1 cellular context compared by ENCODE assay signal in genomic region chr16:4273858-4274291, GRCh38.
TF ChIP-seq lines count a peak whose summit lies in the region.

No MANE protein-coding gene starts in this region.

TF ChIP-seq in HepG2, 621 proteins besides CTCF, POLR2A, EP300 and RAD21 (continued from another document and continues in another):
- TF ChIP-seq USF2 (IDR thresholded peaks at IDR 0.05; ENCODE audit: low read depth, low read length) (no peak), USF2 (CRISPR knock-in tag; IDR thresholded peaks at IDR 0.05; ENCODE audit: borderline replicate concordance) (no peak), NFE2 (CRISPR knock-in tag; IDR thresholded peaks at IDR 0.05) (no peak), BCL3 (CRISPR knock-in tag; IDR thresholded peaks at IDR 0.05) (0 out of 2 replicates have a peak, but pooled peaks have one; percentile 5), ELF3 (CRISPR knock-in tag; IDR thresholded peaks at IDR 0.05) (0 out of 2 replicates have a peak, but pooled peaks have one; percentile 9), ELK4 (CRISPR knock-in tag; IDR thresholded peaks at IDR 0.05; ENCODE audit: borderline replicate concordance) (no peak), ZSCAN9 (CRISPR knock-in tag; IDR thresholded peaks at IDR 0.05; ENCODE audit: borderline replicate concordance) (no peak), PATZ1 (CRISPR knock-in tag; IDR thresholded peaks at IDR 0.05) (no peak), CEBPG (CRISPR knock-in tag; IDR thresholded peaks at IDR 0.05) (no peak), KDM6A (CRISPR knock-in tag; IDR thresholded peaks at IDR 0.05; ENCODE audit: low read depth) (no peak), PHB2 (IDR thresholded peaks at IDR 0.05; ENCODE audit: partially characterized antibody) (no peak), ZNF709 (CRISPR knock-in tag; IDR thresholded peaks at IDR 0.05) (no peak; the same call in 1 of the 2 replicates), NR3C1 (CRISPR knock-in tag; IDR thresholded peaks at IDR 0.05) (no peak), ZNF747 (CRISPR knock-in tag; IDR thresholded peaks at IDR 0.05; ENCODE audit: borderline replicate concordance) (no peak), ZSCAN29 (CRISPR knock-in tag; conservative IDR thresholded peaks at IDR 0.05) (0 out of 2 replicates have a peak, but pooled peaks have one; percentile 40), MIXL1 (CRISPR knock-in tag; IDR thresholded peaks at IDR 0.05) (no peak), ZSCAN30 (CRISPR knock-in tag; IDR thresholded peaks at IDR 0.05) (no peak), GABPA (IDR thresholded peaks at IDR 0.05; ENCODE audit: low read depth, low read length) (peak; percentile 31; the same call in 1 of the 2 replicates), GABPA (CRISPR knock-in tag; IDR thresholded peaks at IDR 0.05; ENCODE audit: low read depth) (peak; percentile 48; the same call in 1 of the 2 replicates), ZNF589 (CRISPR knock-in tag; conservative IDR thresholded peaks at IDR 0.05) (no peak), NFE2L2 (IDR thresholded peaks at IDR 0.05; ENCODE audit: low read length) (no peak), PLRG1 (conservative IDR thresholded peaks at IDR 0.05) (no peak), ZBTB33 (CRISPR knock-in tag; IDR thresholded peaks at IDR 0.05) (no peak), AHR (CRISPR knock-in tag; IDR thresholded peaks at IDR 0.05) (no peak), ZNF639 (CRISPR knock-in tag; conservative IDR thresholded peaks at IDR 0.05) (0 out of 2 replicates have a peak, but pooled peaks have one; percentile 22), IRF1 (CRISPR knock-in tag; IDR thresholded peaks at IDR 0.05; ENCODE audit: low read depth) (no peak), ETV6 (CRISPR knock-in tag; conservative IDR thresholded peaks at IDR 0.05) (no peak), TRIM22 (IDR thresholded peaks at IDR 0.05) (no peak), ZNF781 (CRISPR knock-in tag; IDR thresholded peaks at IDR 0.05; ENCODE audit: borderline replicate concordance, not compliant biosample characterization) (no peak), TEAD3 (CRISPR knock-in tag; optimal IDR thresholded peaks at IDR 0.05; ENCODE audit: borderline replicate concordance) (peak; percentile 35), PAWR (CRISPR knock-in tag; IDR thresholded peaks at IDR 0.05; ENCODE audit: borderline replicate concordance) (no peak), TRIM24 (CRISPR knock-in tag; IDR thresholded peaks at IDR 0.05) (no peak), ZFYVE20 (CRISPR knock-in tag; IDR thresholded peaks at IDR 0.05; ENCODE audit: borderline replicate concordance, low read depth) (no peak), ZNF746 (CRISPR knock-in tag; IDR thresholded peaks at IDR 0.05) (no peak), ZNF12 (CRISPR knock-in tag; IDR thresholded peaks at IDR 0.05) (no peak), ZFX (CRISPR knock-in tag; IDR thresholded peaks at IDR 0.05; ENCODE audit: low read depth) (peak; percentile 39), ZNF790 (CRISPR knock-in tag; IDR thresholded peaks at IDR 0.05; ENCODE audit: borderline replicate concordance) (no peak), SCMH1 (CRISPR knock-in tag; IDR thresholded peaks at IDR 0.05; ENCODE audit: borderline replicate concordance) (no peak), MAFG (CRISPR knock-in tag; IDR thresholded peaks at IDR 0.05) (no peak), ZNF546 (CRISPR knock-in tag; conservative IDR thresholded peaks at IDR 0.05) (no peak), ZNF343 (CRISPR knock-in tag; IDR thresholded peaks at IDR 0.05) (0 out of 2 replicates have a peak, but pooled peaks have one; percentile 6), ZNF382 (CRISPR knock-in tag; IDR thresholded peaks at IDR 0.05; ENCODE audit: borderline replicate concordance) (no peak), HOXA5 (CRISPR knock-in tag; IDR thresholded peaks at IDR 0.05) (no peak), ZBTB7B (CRISPR knock-in tag; IDR thresholded peaks at IDR 0.05) (no peak), SPEN (CRISPR knock-in tag; IDR thresholded peaks at IDR 0.05; ENCODE audit: low read depth) (no peak), WIZ (CRISPR knock-in tag; IDR thresholded peaks at IDR 0.05) (no peak), MXD3 (CRISPR knock-in tag; IDR thresholded peaks at IDR 0.05) (no peak), ZFP36L2 (CRISPR knock-in tag; IDR thresholded peaks at IDR 0.05) (no peak), CENPX (CRISPR knock-in tag; IDR thresholded peaks at IDR 0.05) (no peak), IKZF4 (CRISPR knock-in tag; IDR thresholded peaks at IDR 0.05; ENCODE audit: borderline replicate concordance, low read depth, not compliant biosample characterization) (no peak), TFDP2 (CRISPR knock-in tag; IDR thresholded peaks at IDR 0.05) (no peak), ETS1 (CRISPR knock-in tag; IDR thresholded peaks at IDR 0.05) (no peak), SAP130 (CRISPR knock-in tag; IDR thresholded peaks at IDR 0.05; ENCODE audit: low read depth) (0 out of 2 replicates have a peak, but pooled peaks have one; percentile 15)
